In the genomic region with DNA sequence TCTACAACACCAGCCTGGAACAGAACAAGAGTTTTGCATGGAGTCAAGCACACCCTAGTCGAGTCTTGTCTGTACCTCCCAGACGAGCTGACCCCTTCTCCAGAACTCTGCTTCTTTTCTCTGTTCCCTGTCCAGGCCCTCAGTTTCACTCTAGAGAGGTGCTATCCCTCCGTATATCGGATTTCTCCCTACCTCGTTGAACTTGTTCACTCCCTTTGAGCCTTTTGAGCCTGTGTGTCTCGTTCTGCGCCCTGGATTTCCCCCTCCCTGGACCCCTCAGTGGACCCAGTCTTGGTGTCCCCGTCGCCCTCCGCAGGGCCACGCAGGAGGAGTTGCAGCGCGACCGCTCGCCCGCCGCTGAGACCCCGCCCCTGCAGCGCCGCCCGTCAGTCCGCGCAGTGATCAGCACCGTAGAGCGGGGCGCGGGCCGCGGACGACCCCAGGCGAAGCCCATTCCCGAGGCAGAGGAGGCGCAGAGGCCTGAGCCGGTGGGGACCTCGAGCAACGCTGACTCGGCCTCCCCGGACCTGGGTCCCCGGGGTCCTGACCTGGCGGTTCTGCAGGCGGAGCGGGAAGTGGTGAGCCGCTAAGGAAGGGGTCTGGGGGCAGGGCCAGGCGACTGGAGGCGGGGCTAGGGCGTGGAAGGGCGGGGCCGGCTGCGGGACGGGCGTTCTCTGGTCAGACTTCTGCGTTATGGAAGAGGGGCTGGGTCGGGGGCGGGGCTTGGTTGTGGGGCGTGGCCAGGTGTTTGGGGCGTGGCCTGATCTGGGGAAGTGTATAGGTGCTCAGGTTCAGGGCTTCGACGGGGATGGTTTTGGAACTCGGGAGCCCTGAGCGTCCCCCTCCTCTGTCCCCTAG, we compare ENCODE assay signal across 8 cellular contexts. TPM values are rescaled to one million over a fixed set of nuclear protein-coding genes. Genes with fewer than 3 reads are reported as not detected.
DNase-seq lines count a peak whose midpoint lies in the region; ATAC-seq, FAIRE-seq and TF ChIP-seq lines count a peak whose summit lies in the region.

No MANE protein-coding gene starts in this region.

- POLR2A ChIA-PET in A549 (lab: Yijun Ruan, JAX): interaction anchor here (1.5 kb wide), 2 partner anchors 13 to 25 kb away, joined by 3 to 5 read pairs; no protein-coding TSS in a partner anchor

- peak; percentile 77 to 89 for DNase-seq in A549 (ENCODE audit: low read depth in 1 of 2, low spot score in 1 of 2)
- peak; percentile 95 for DNase-seq in KBM-7
- peak; percentile 34 for DNase-seq in SK-N-DZ (ENCODE audit: low spot score)
- peak; percentile 53 to 81 (median 75) for DNase-seq in activated naive CD4-positive, alpha-beta T cell (lab: John Stamatoyannopoulos, UW)
- DNase-seq in cardiac septum (ENCODE audit: low spot score): peak; percentile 87
- DNase-seq in retinal pigment epithelial cell (ENCODE audit: low read depth): no peak
- DNase-seq in SW 1271 (lab: John Stamatoyannopoulos, UW): no peak

- H3K4me1 ChIP-seq in A549: no peaks in the 10 kb centered on the region

- in situ Hi-C loops in KBM-7 (cut with MboI; ENCODE audit: low pct_unique_long_range_greater_than_20kb, low sequenced_read_pairs): no loop called here

- peak overlapping the region; percentile 87 for H3K4me2 ChIP-seq in A549

- 40% methylated on average over 35 of the region's 60 CpGs for WGBS in A549 (ENCODE audit: missing lambda C conversion rate)

- intact Hi-C loops in cardiac septum (cut with DNase I): no loop called here

- peak overlapping the region; percentile 78 to 87 for H3K27ac ChIP-seq in A549

- peak; percentile 55 to 81 for ATAC-seq in A549

- TF ChIP-seq RAD21 in A549 (conservative IDR thresholded peaks at IDR 0.05 in 1 of 2, IDR thresholded peaks at IDR 0.05 in 1 of 2): no peak

- peak overlapping the region; percentile 43 for H3K4me3 ChIP-seq in A549
- H3K4me3 ChIP-seq in retinal pigment epithelial cell (ENCODE audit: low read length): peak overlapping the region; percentile 50

- H3K9me3 ChIP-seq in A549: no peaks in the 10 kb centered on the region

- no peak for TF ChIP-seq CTCF in A549 (IDR thresholded peaks at IDR 0.05)
- no peak for TF ChIP-seq CTCF in retinal pigment epithelial cell (conservative IDR thresholded peaks at IDR 0.05; ENCODE audit: low read depth, low read length)

- FAIRE-seq in A549 (lab: Jason Lieb, UNC): no peak

- CTCF ChIA-PET in A549 (lab: Yijun Ruan, JAX): interaction anchor here (0.6 to 2.9 kb wide), 5 partner anchors 8 to 86 kb away, joined by 3 to 17 read pairs (median 4); a partner anchor contains a TSS

- TF ChIP-seq POLR2A in A549 (IDR thresholded peaks at IDR 0.05; ENCODE audit: low read length): 0 out of 2 replicates have a peak, but pooled peaks have one; percentile 21
- TF ChIP-seq POLR2A in GM19099 (IDR thresholded peaks at IDR 0.05; ENCODE audit: extremely low read depth, insufficient read length, low read depth): peak; percentile 37

- TF ChIP-seq EP300 in A549 (IDR thresholded peaks at IDR 0.05): no peak

TF ChIP-seq in A549, 52 proteins besides CTCF, POLR2A, EP300 and RAD21:
- TF ChIP-seq KDM1A (IDR thresholded peaks at IDR 0.05; ENCODE audit: low read depth) (no peak), TFCP2L1 (CRISPR knock-in tag; IDR thresholded peaks at IDR 0.05) (peak; percentile 42; the same call in 1 of the 2 replicates)

RNA-seq across cellular contexts. Expression of a gene that starts 5.5 kb away (rescaled TPM):
- polyA plus RNA-seq in A549 (2011; rRNA removed) (3.8 and 5.3 TPM in 2 replicates), A549 (2017; fragmentation: RNase III; extraction: RNeasy Plus Mini Kit Qiagen cat#74134 plus additional on column Dnase treatment) (3.5 to 3.8 TPM (median 3.7 TPM) in 3 replicates)
- 4.5 and 6.0 TPM in 2 replicates for polyA plus RNA-seq in A549 (2012; cell fraction: cytosol; rRNA removed)
- 12.4 and 13.7 TPM in 2 replicates for polyA plus RNA-seq in A549 (2012; cell fraction: nucleus; rRNA removed)
- polyA minus RNA-seq in A549 (2011; rRNA and poly(A)+ RNA removed): 2.4 and 3.8 TPM in 2 replicates
- polyA plus RNA-seq in SK-N-DZ (2014; cell fraction: cytosol; rRNA removed): 0.18 and 0.42 TPM in 2 replicates
- 1.8 and 3.5 TPM in 2 replicates for polyA plus RNA-seq in SK-N-DZ (2014; cell fraction: nucleus; rRNA removed)
- 1.9 TPM for total RNA-seq in cardiac septum

RNA-seq across cellular contexts. Expression of a gene that starts 18.2 kb away (rescaled TPM):
- polyA plus RNA-seq in A549 (2011; rRNA removed) (10.6 and 10.7 TPM in 2 replicates), A549 (2017; fragmentation: RNase III; extraction: RNeasy Plus Mini Kit Qiagen cat#74134 plus additional on column Dnase treatment) (11.3 to 13.0 TPM (median 12.8 TPM) in 3 replicates)
- 14.8 and 17.3 TPM in 2 replicates for polyA plus RNA-seq in A549 (2012; cell fraction: cytosol; rRNA removed)
- polyA plus RNA-seq in A549 (2012; cell fraction: nucleus; rRNA removed): 30.0 and 32.8 TPM in 2 replicates
- 22.1 and 29.9 TPM in 2 replicates for polyA minus RNA-seq in A549 (2011; rRNA and poly(A)+ RNA removed)
- polyA plus RNA-seq in SK-N-DZ (2014; cell fraction: cytosol; rRNA removed): 10.0 and 11.3 TPM in 2 replicates
- polyA plus RNA-seq in SK-N-DZ (2014; cell fraction: nucleus; rRNA removed): 7.4 and 9.5 TPM in 2 replicates
- total RNA-seq in cardiac septum: 43.4 TPM

RNA-seq across cellular contexts. Expression of a gene that starts 36.3 kb away (rescaled TPM):
- 18.0 and 22.0 TPM in 2 replicates for polyA plus RNA-seq in A549 (2011; rRNA removed)
- polyA plus RNA-seq in A549 (2012; cell fraction: cytosol; rRNA removed): 64.3 and 73.9 TPM in 2 replicates
- polyA plus RNA-seq in A549 (2012; cell fraction: nucleus; rRNA removed): 423 and 463 TPM in 2 replicates
- 62.1 to 70.3 TPM (median 70.2 TPM) in 3 replicates for polyA plus RNA-seq in A549 (2017; fragmentation: RNase III; extraction: RNeasy Plus Mini Kit Qiagen cat#74134 plus additional on column Dnase treatment)
- polyA minus RNA-seq in A549 (2011; rRNA and poly(A)+ RNA removed): 19.0 and 20.4 TPM in 2 replicates
- 19.4 and 22.7 TPM in 2 replicates for polyA plus RNA-seq in SK-N-DZ (2014; cell fraction: cytosol; rRNA removed)
- polyA plus RNA-seq in SK-N-DZ (2014; cell fraction: nucleus; rRNA removed): 314 and 319 TPM in 2 replicates
- total RNA-seq in cardiac septum: 215 TPM

RNA-seq across cellular contexts. Expression of a gene that starts 43.1 kb away (rescaled TPM):
- polyA plus RNA-seq in A549 (2011; rRNA removed) (0.08 and 0.17 TPM in 2 replicates), A549 (2017; fragmentation: RNase III; extraction: RNeasy Plus Mini Kit Qiagen cat#74134 plus additional on column Dnase treatment) (0.08 to 0.12 TPM in 2 of 3 replicates, not detected in the other)
- 0.07 and 0.25 TPM in 2 replicates for polyA plus RNA-seq in A549 (2012; cell fraction: cytosol; rRNA removed)
- polyA plus RNA-seq in A549 (2012; cell fraction: nucleus; rRNA removed): 0.54 and 0.87 TPM in 2 replicates
- 0.24 TPM in 1 of 2 replicates, not detected in the other for polyA minus RNA-seq in A549 (2011; rRNA and poly(A)+ RNA removed)
- polyA plus RNA-seq in SK-N-DZ (2014; cell fraction: cytosol; rRNA removed): not detected in 2 replicates
- not detected in 2 replicates for polyA plus RNA-seq in SK-N-DZ (2014; cell fraction: nucleus; rRNA removed)
- total RNA-seq in cardiac septum: 0.65 TPM

Comparison
In these comparisons a context has a peak if more than half of its experiments do, and no peak if none do; other contexts are left out.
1. DNase-seq: peak in A549 (2 of 2), KBM-7 (single experiment), SK-N-DZ (single experiment), activated naive CD4-positive, alpha-beta T cell (4 of 4) and cardiac septum (single experiment); none in retinal pigment epithelial cell (single experiment) and SW 1271 (0 of 2).